ENCODE assay signal across 8 cellular contexts in genomic region chr11:727859-728748, GRCh38. TPM values are rescaled to one million over a fixed set of nuclear protein-coding genes. Genes with fewer than 3 reads are reported as not detected.
DNase-seq lines count a peak whose midpoint lies in the region; ATAC-seq and TF ChIP-seq lines count a peak whose summit lies in the region.

No MANE protein-coding gene starts in this region.

- CTCF ChIA-PET in Caco-2 (lab: Charles Lee) = no interaction called here

- DNase-seq in Caco-2 (peak in 1 of 2 experiments; percentile 80), H7 (peak; percentile 98), NCI-H69 (lab: John Stamatoyannopoulos, UW) (peak; percentile 81), endodermal cell (peak; percentile 97), midbrain (lab: John Stamatoyannopoulos, UW) (peak; percentile 71)
- peak; percentile 64 to 76 (median 66) for DNase-seq in activated CD8-positive, alpha-beta memory T cell treated with anti-CD3 and anti-CD28 coated beads for 48 hours (ENCODE audit: low read depth in 2 of 3, low spot score in 2 of 3)
- DNase-seq in stimulated activated CD8-positive, alpha-beta memory T cell treated with anti-CD3 and anti-CD28 coated beads, Interleukin-4, amount 100 ng/mL, for 1 hour (ENCODE audit: low read depth in 2 of 2, low spot score in 1 of 2) = peak; percentile 62 to 63

- ATAC-seq in GM21360 (IDR thresholded peaks at IDR 0.05; ENCODE audit: unreplicated experiment) = no peak

- H3K4me3 Mint-ChIP-seq in Caco-2 (ENCODE audit: unreplicated experiment) = no peak overlapping the region
- no peak overlapping the region for H3K4me3 Mint-ChIP-seq in endodermal cell

- H3K27ac ChIP-seq in endodermal cell (ENCODE audit: low read depth, low read length) = no peak overlapping the region

- 48% methylated on average over 10 to 31 of the region's 31 CpGs for WGBS in endodermal cell (ENCODE audit: insufficient coverage in 1 of 2, insufficient read length in 1 of 2), 2 experiments

- POLR2A ChIA-PET in Caco-2 (lab: Charles Lee) = no interaction called here

- H3K4me1 Mint-ChIP-seq in Caco-2 (ENCODE audit: low read depth, unreplicated experiment) (peaks cover 4% of the 10 kb centered on the region), endodermal cell (no peaks in the 10 kb centered on the region)

- no peak overlapping the region for H3K27ac Mint-ChIP-seq in Caco-2 (ENCODE audit: unreplicated experiment)
- H3K27ac Mint-ChIP-seq in endodermal cell = no peak overlapping the region

- peaks cover 15% of the 10 kb centered on the region for H3K4me1 ChIP-seq in Caco-2
- no peaks in the 10 kb centered on the region for H3K4me1 ChIP-seq in endodermal cell (ENCODE audit: control insufficient read depth, insufficient read depth, low read length)

- H3K4me3 ChIP-seq in Caco-2 (ENCODE audit: low read depth, low read length) (no peak overlapping the region), H7 (ENCODE audit: insufficient read depth, low read depth, low read length) (no peak overlapping the region), endodermal cell (ENCODE audit: low read length) (no peak overlapping the region)

- peaks cover 6% of the 10 kb centered on the region for H3K36me3 ChIP-seq in Caco-2 (ENCODE audit: control insufficient read depth, insufficient read depth, low read length)
- no peaks in the 10 kb centered on the region for H3K36me3 ChIP-seq in H7 (replicated peaks; ENCODE audit: control insufficient read depth, insufficient read depth, low read length)
- H3K36me3 ChIP-seq in endodermal cell (ENCODE audit: control insufficient read depth, insufficient read depth, low read length) = no peaks in the 10 kb centered on the region

- H3K9me3 Mint-ChIP-seq in Caco-2 (ENCODE audit: unreplicated experiment) (no peaks in the 10 kb centered on the region), endodermal cell (no peaks in the 10 kb centered on the region)

- H3K9me3 ChIP-seq in Caco-2 (no peaks in the 10 kb centered on the region), endodermal cell (ENCODE audit: control insufficient read depth, low read length) (no peaks in the 10 kb centered on the region)

- TF ChIP-seq CTCF in Caco-2 (IDR thresholded peaks at IDR 0.05; ENCODE audit: insufficient read depth in 1 of 2, low read depth in 1 of 2, low read length in 1 of 2, severe bottlenecking in 1 of 2, unreplicated experiment in 1 of 2) (peak; percentile 67 to 92), endodermal cell (conservative IDR thresholded peaks at IDR 0.05) (peak; percentile 99)

- BruUV-seq in Caco-2 (replicated peaks; lab: Mats Ljungman, UMichigan) = no TSS peak

- H3K36me3 Mint-ChIP-seq in Caco-2 (ENCODE audit: insufficient read depth, unreplicated experiment) (peaks cover 62% of the 10 kb centered on the region), endodermal cell (ENCODE audit: low read depth) (no peaks in the 10 kb centered on the region)

- no peak overlapping the region for H3K9ac ChIP-seq in endodermal cell (ENCODE audit: extremely low read depth, low read length, poor library complexity, severe bottlenecking)

- no peaks in the 10 kb centered on the region for H3K27me3 Mint-ChIP-seq in Caco-2 (ENCODE audit: insufficient read depth, unreplicated experiment)
- H3K27me3 Mint-ChIP-seq in endodermal cell (ENCODE audit: insufficient read depth) = peaks cover 23% of the 10 kb centered on the region

- intact Hi-C loops in Caco-2 (cut with micrococcal nuclease; ENCODE audit: unreplicated experiment) = loop anchor here (10.0 kb wide), 1 partner anchor 173 kb away; no protein-coding TSS in a partner anchor

- no peaks in the 10 kb centered on the region for H3K27me3 ChIP-seq in Caco-2 (replicated peaks; ENCODE audit: control insufficient read depth, insufficient read depth, low read length)
- H3K27me3 ChIP-seq in H7 (ENCODE audit: control insufficient read depth, insufficient read depth, low read length) = peaks cover 20% of the 10 kb centered on the region
- H3K27me3 ChIP-seq in endodermal cell (ENCODE audit: control insufficient read depth, insufficient read depth, low read length, poor library complexity, severe bottlenecking) = peaks cover 33% of the 10 kb centered on the region

RNA-seq across cellular contexts. Expression of gene TALDO1, which starts 19.2 kb away (rescaled TPM):
- 293 and 300 TPM in 2 replicates for total RNA-seq in Caco-2 (2022)
- total RNA-seq in H7 (2014; rRNA removed; shearing (Covaris generic)) = 264 and 269 TPM in 2 replicates
- 100 to 1,000 TPM; 177 to 221 TPM for total RNA-seq in endodermal cell
- polyA plus RNA-seq in endodermal cell (2013, experiment 1 of 2) = 123 TPM
- 112 TPM for polyA plus RNA-seq in endodermal cell (2013, experiment 2 of 2)

RNA-seq across cellular contexts. Expression of gene EPS8L2, which starts 22.1 kb away (rescaled TPM):
- total RNA-seq in Caco-2 (2022) = 203 and 224 TPM in 2 replicates
- total RNA-seq in H7 (2014; rRNA removed; shearing (Covaris generic)) = 3.7 and 18.8 TPM in 2 replicates
- total RNA-seq in endodermal cell = 10 to 100 TPM; 26.2 to 28.0 TPM
- 8.5 TPM for polyA plus RNA-seq in endodermal cell (2013, experiment 1 of 2)
- polyA plus RNA-seq in endodermal cell (2013, experiment 2 of 2) = 7.3 TPM

RNA-seq across cellular contexts. Expression of gene TMEM80, which starts 32.5 kb away (rescaled TPM):
- total RNA-seq in Caco-2 (2022) = 70.3 and 74.7 TPM in 2 replicates
- total RNA-seq in H7 (2014; rRNA removed; shearing (Covaris generic)) = 27.0 and 36.0 TPM in 2 replicates
- 10 to 100 TPM; 13.2 to 19.1 TPM for total RNA-seq in endodermal cell
- 27.8 TPM for polyA plus RNA-seq in endodermal cell (2013, experiment 1 of 2)
- polyA plus RNA-seq in endodermal cell (2013, experiment 2 of 2) = 25.8 TPM

RNA-seq across cellular contexts. Expression of gene DEAF1, which starts 33.1 kb away (rescaled TPM):
- 50.6 and 56.6 TPM in 2 replicates for total RNA-seq in Caco-2 (2022)
- 69.0 and 74.6 TPM in 2 replicates for total RNA-seq in H7 (2014; rRNA removed; shearing (Covaris generic))
- total RNA-seq in endodermal cell = 10 to 100 TPM; 44.1 to 51.9 TPM
- 53.7 TPM for polyA plus RNA-seq in endodermal cell (2013, experiment 1 of 2)
- 48.4 TPM for polyA plus RNA-seq in endodermal cell (2013, experiment 2 of 2)

RNA-seq across cellular contexts. Expression of gene GATD1, which starts 49.2 kb away (rescaled TPM):
- total RNA-seq in Caco-2 (2022) = 85.0 and 91.5 TPM in 2 replicates
- total RNA-seq in H7 (2014; rRNA removed; shearing (Covaris generic)) = 48.7 and 54.6 TPM in 2 replicates
- total RNA-seq in endodermal cell = 10 to 100 TPM; 57.2 to 63.2 TPM
- 42.3 TPM for polyA plus RNA-seq in endodermal cell (2013, experiment 1 of 2)
- polyA plus RNA-seq in endodermal cell (2013, experiment 2 of 2) = 39.0 TPM
